In genomic region chr7:127589901-127590300, GRCh38 we compare ENCODE assay signal across 13 cellular contexts. TPM values are rescaled to one million over a fixed set of nuclear protein-coding genes. Genes with fewer than 3 reads are reported as not detected.
DNase-seq lines count a peak whose midpoint lies in the region; ATAC-seq and TF ChIP-seq lines count a peak whose summit lies in the region.
"Had no signal": no experiment of that assay in that cellular context is flagged by ENCODE, and none has a peak within 500 bp of the region (broad histone marks: within the 10 kb centered on the region; RNA-seq: fewer than 3 reads in every experiment).

No MANE protein-coding gene starts in this region.

- H3K36me3 Mint-ChIP-seq in T-helper 1 cell treated with Interleukin-12 subunit alpha and Interleukin-12 subunit beta and Interleukin-4 antibody, amounts not matched to agents 30 μg/mL and 1 μg/mL, for 36 hours (ENCODE audit: low read depth) = peaks cover 18% of the 10 kb centered on the region
- peaks cover 20% of the 10 kb centered on the region for H3K36me3 Mint-ChIP-seq in central memory CD8-positive, alpha-beta T cell (ENCODE audit: insufficient read depth)
- H3K36me3 Mint-ChIP-seq in neural progenitor cell = peaks cover 18% of the 10 kb centered on the region

- peaks cover 7% of the 10 kb centered on the region; the same call in 1 of the 2 replicates for H3K36me3 ChIP-seq in Loucy (ENCODE audit: insufficient read depth, low read length)
- H3K36me3 ChIP-seq in neural progenitor cell = no peaks in the 10 kb centered on the region

- H3K4me3 ChIP-seq in Loucy (ENCODE audit: low read length, poor library complexity, severe bottlenecking) (peak overlapping the region; percentile 97), neural progenitor cell (no peak overlapping the region)

- H4K20me1 ChIP-seq in Loucy (ENCODE audit: insufficient read depth, low read length, poor library complexity, severe bottlenecking) = peaks cover 15% of the 10 kb centered on the region
- peaks cover 11% of the 10 kb centered on the region for H4K20me1 ChIP-seq in neural progenitor cell (ENCODE audit: low read depth)

- H2AFZ ChIP-seq in Loucy (ENCODE audit: low read length) = no peak overlapping the region
- H2AFZ ChIP-seq in neural progenitor cell (replicated peaks) = no peak overlapping the region

- H3F3A ChIP-seq in Loucy (ENCODE audit: low read depth) (0 out of 2 replicates have a peak, but pooled peaks cover 2% of the 10 kb centered on the region), neural progenitor cell (ENCODE audit: low read depth) (peaks cover 10% of the 10 kb centered on the region)

- H3K9me3 ChIP-seq in Loucy (ENCODE audit: insufficient read depth, low read depth, low read length) = no peaks in the 10 kb centered on the region
- no peaks in the 10 kb centered on the region for H3K9me3 ChIP-seq in neural progenitor cell (ENCODE audit: low read depth)

- TF ChIP-seq CTCF in Loucy (conservative IDR thresholded peaks at IDR 0.05; ENCODE audit: low read length) (no peak), neural progenitor cell (IDR thresholded peaks at IDR 0.05) (no peak), RWPE1 (conservative IDR thresholded peaks at IDR 0.05; ENCODE audit: low read depth) (no peak)

- no peak overlapping the region for H3K27ac ChIP-seq in neural progenitor cell
- no peak overlapping the region for H3K27ac ChIP-seq in RWPE1

- H3K9ac ChIP-seq in Loucy (ENCODE audit: low read depth, low read length, poor library complexity, severe bottlenecking) (peak overlapping the region; percentile 87), neural progenitor cell (no peak overlapping the region)

- ATAC-seq in central memory CD8-positive, alpha-beta T cell (replicated peaks; ENCODE audit: extremely low read depth, poor library complexity, severe bottlenecking) = no peak

- no peaks in the 10 kb centered on the region for H3K9me3 Mint-ChIP-seq in T-helper 1 cell treated with Interleukin-12 subunit alpha and Interleukin-12 subunit beta and Interleukin-4 antibody, amounts not matched to agents 30 μg/mL and 1 μg/mL, for 36 hours
- no peaks in the 10 kb centered on the region for H3K9me3 Mint-ChIP-seq in central memory CD8-positive, alpha-beta T cell
- H3K9me3 Mint-ChIP-seq in neural progenitor cell = no peaks in the 10 kb centered on the region

- H3K4me1 ChIP-seq in Loucy (ENCODE audit: insufficient read depth, low read length, poor library complexity, severe bottlenecking) = peaks cover 13% of the 10 kb centered on the region
- no peaks in the 10 kb centered on the region for H3K4me1 ChIP-seq in neural progenitor cell

- peaks cover 22% of the 10 kb centered on the region for H3K79me2 ChIP-seq in Loucy (ENCODE audit: insufficient read depth, low read length)
- H3K79me2 ChIP-seq in neural progenitor cell (ENCODE audit: low read depth) = peaks cover 17% of the 10 kb centered on the region

- POLR2A ChIA-PET in HEK293T (lab: Yijun Ruan, JAX) (no interaction called here), RWPE1 (lab: Yijun Ruan, JAX; ENCODE audit: low non-redundant PET) (interaction anchor here (0.6 kb wide), 1 partner anchor 66 kb away, joined by 4 read pairs; no protein-coding TSS in a partner anchor)

- H3K27me3 ChIP-seq in Loucy (ENCODE audit: insufficient read depth, low read length, poor library complexity, severe bottlenecking) = no peaks in the 10 kb centered on the region
- H3K27me3 ChIP-seq in neural progenitor cell = peaks cover 19% of the 10 kb centered on the region

- H3K4me1 Mint-ChIP-seq in T-helper 1 cell treated with Interleukin-12 subunit alpha and Interleukin-12 subunit beta and Interleukin-4 antibody, amounts not matched to agents 30 μg/mL and 1 μg/mL, for 36 hours (ENCODE audit: low read depth) = peaks cover 21% of the 10 kb centered on the region
- peaks cover 24% of the 10 kb centered on the region for H3K4me1 Mint-ChIP-seq in central memory CD8-positive, alpha-beta T cell
- H3K4me1 Mint-ChIP-seq in neural progenitor cell = peaks cover 13% of the 10 kb centered on the region

- peak overlapping the region; percentile 84 for H3K4me2 ChIP-seq in Loucy (ENCODE audit: low read depth, low read length, poor library complexity, severe bottlenecking)
- H3K4me2 ChIP-seq in neural progenitor cell = no peak overlapping the region

- no peak for DNase-seq in T-helper 1 cell
- DNase-seq in central memory CD8-positive, alpha-beta T cell (ENCODE audit: low spot score in 2 of 2) = no peak
- no peak for DNase-seq in neural progenitor cell (ENCODE audit: low spot score)
- DNase-seq in effector CD8-positive, alpha-beta T cell (lab: John Stamatoyannopoulos, UW) = no peak
- DNase-seq in HEK293T (ENCODE audit: extremely low spot score) = no peak
- no peak for DNase-seq in RWPE1 (ENCODE audit: low spot score)
- DNase-seq: 8988T, activated gamma-delta T cell treated with Interleukin-2 at 50 U/mL for 16 hours, NCI-H2029, OCI-M1 had no signal

- H3K27me3 Mint-ChIP-seq in T-helper 1 cell treated with Interleukin-12 subunit alpha and Interleukin-12 subunit beta and Interleukin-4 antibody, amounts not matched to agents 30 μg/mL and 1 μg/mL, for 36 hours (ENCODE audit: low read depth) = no peaks in the 10 kb centered on the region
- H3K27me3 Mint-ChIP-seq in central memory CD8-positive, alpha-beta T cell = no peaks in the 10 kb centered on the region
- peaks cover 3% of the 10 kb centered on the region for H3K27me3 Mint-ChIP-seq in neural progenitor cell (ENCODE audit: insufficient read depth, low read depth)

- H3K4me3 Mint-ChIP-seq in T-helper 1 cell treated with Interleukin-12 subunit alpha and Interleukin-12 subunit beta and Interleukin-4 antibody, amounts not matched to agents 30 μg/mL and 1 μg/mL, for 36 hours = peak overlapping the region; percentile 93
- peak overlapping the region; percentile 94 for H3K4me3 Mint-ChIP-seq in central memory CD8-positive, alpha-beta T cell
- peak overlapping the region; percentile 96 for H3K4me3 Mint-ChIP-seq in neural progenitor cell

- H3K27ac Mint-ChIP-seq in T-helper 1 cell treated with Interleukin-12 subunit alpha and Interleukin-12 subunit beta and Interleukin-4 antibody, amounts not matched to agents 30 μg/mL and 1 μg/mL, for 36 hours = peak overlapping the region; percentile 89
- peak overlapping the region; percentile 96 for H3K27ac Mint-ChIP-seq in central memory CD8-positive, alpha-beta T cell (ENCODE audit: low read depth)
- H3K27ac Mint-ChIP-seq in neural progenitor cell = no peak overlapping the region

- H3K9me2 ChIP-seq in Loucy (replicated peaks; ENCODE audit: low read depth, low read length) = no peaks in the 10 kb centered on the region

- CTCF ChIA-PET in HEK293T (lab: Yijun Ruan, JAX) (no interaction called here), RWPE1 (lab: Yijun Ruan, JAX) (no interaction called here)

TF ChIP-seq in HEK293T, 16 proteins besides CTCF, POLR2A, EP300 and RAD21:
- TF ChIP-seq FOXK2 (IDR thresholded peaks at IDR 0.05) (no peak), CTBP1 (IDR thresholded peaks at IDR 0.05; ENCODE audit: borderline replicate concordance) (no peak)
TF ChIP-seq in HEK293T: peak in this region for 0.

RNA-seq across cellular contexts. Expression of gene ARF5, which starts 1.7 kb away (rescaled TPM):
- total RNA-seq in neural progenitor cell (ENCODE audit: low replicate concordance) = 229 and 266 TPM in 2 replicates

RNA-seq across cellular contexts. Expression of gene FSCN3, which starts 3.6 kb away (rescaled TPM):
- total RNA-seq in neural progenitor cell (ENCODE audit: low replicate concordance) = 1.1 and 2.2 TPM in 2 replicates

RNA-seq across cellular contexts. Expression of gene GCC1, which starts 4.5 kb away (rescaled TPM):
- 7.1 and 13.5 TPM in 2 replicates for total RNA-seq in neural progenitor cell (ENCODE audit: low replicate concordance)

RNA-seq across cellular contexts. Expression of gene PAX4, which starts 28.0 kb away (rescaled TPM):
- not detected in 2 replicates for total RNA-seq in neural progenitor cell (ENCODE audit: low replicate concordance)
- total RNA-seq: mononuclear cell had no signal
